35 cellular contexts compared by ENCODE assay signal in genomic region chr13:108594153-108594552, GRCh38. TPM values are rescaled to one million over a fixed set of nuclear protein-coding genes. Genes with fewer than 3 reads are reported as not detected.
"Had no signal": no experiment of that assay in that cellular context is flagged by ENCODE, and none has a peak within 500 bp of the region (broad histone marks: within the 10 kb centered on the region; RNA-seq: fewer than 3 reads in every experiment).

No MANE protein-coding gene starts in this region.

- H3K27me3 ChIP-seq: adrenal gland, body of pancreas, sigmoid colon, thyroid gland, upper lobe of right lung had no signal

- H2AFZ ChIP-seq: parathyroid adenoma had no signal

- H3K4me1 Mint-ChIP-seq: activated CD4-positive, alpha-beta T cell treated with anti-CD3 and anti-CD28 coated beads, Interleukin-2, amount 10 ng/mL, durations not matched to agents 24 days and 14 days; activated naive CD8-positive, alpha-beta T cell treated with anti-CD3 and anti-CD28 coated beads for 36 hours; memory B cell; naive thymus-derived CD8-positive, alpha-beta T cell; stimulated activated effector memory CD8-positive, alpha-beta T cell treated with anti-CD3 and anti-CD28 coated beads, Interleukin-12 subunit alpha, Interleukin-12 subunit beta, amount 100 ng/mL, for 72 hours; stimulated activated naive CD8-positive, alpha-beta T cell treated with anti-CD3 and anti-CD28 coated beads, Interleukin-15, amount 100 ng/mL, for 72 hours had no signal

- H3K9me3 Mint-ChIP-seq: activated CD4-positive, alpha-beta T cell treated with anti-CD3 and anti-CD28 coated beads, Interleukin-2, amount 10 ng/mL, durations not matched to agents 24 days and 14 days; activated naive CD4-positive, alpha-beta T cell treated with anti-CD3 and anti-CD28 coated beads for 36 hours; activated naive CD8-positive, alpha-beta T cell treated with anti-CD3 and anti-CD28 coated beads for 36 hours; activated T-helper 1 cell treated with anti-CD3 and anti-CD28 coated beads, Interleukin-12 subunit alpha, Interleukin-12 subunit beta, Interleukin-2, Interleukin-4 antibody, amounts not matched to agents 30 ng/mL and 10 ng/mL and 1 ng/mL, durations not matched to agents 14 hours and 24 hours and 36 hours; naive thymus-derived CD8-positive, alpha-beta T cell; neural crest cell; stimulated activated naive CD8-positive, alpha-beta T cell treated with anti-CD3 and anti-CD28 coated beads, Interleukin-15, amount 100 ng/mL, for 72 hours had no signal

- H3K36me3 ChIP-seq: adrenal gland, gastroesophageal sphincter, sigmoid colon, thyroid gland, upper lobe of right lung had no signal

- DNase-seq: activated CD4-positive, alpha-beta memory T cell treated with anti-CD3 and anti-CD28 coated beads for 36 hours; activated CD4-positive, alpha-beta T cell treated with anti-CD3 and anti-CD28 coated beads, Interleukin-2, amount 10 ng/mL, durations not matched to agents 24 days and 14 days; activated CD4-positive, CD25-positive, alpha-beta regulatory T cell treated with anti-CD3 and anti-CD28 coated beads, Interleukin-2, amount 50 U/mL, for 72 hours; activated CD8-positive, alpha-beta memory T cell treated with anti-CD3 and anti-CD28 coated beads, Interleukin-2, amount 50 U/mL, for 4 hours; activated effector memory CD4-positive, alpha-beta T cell treated with anti-CD3 and anti-CD28 coated beads, Interleukin-2, amount 50 U/mL, for 16 hours; activated naive CD4-positive, alpha-beta T cell treated with anti-CD3 and anti-CD28 coated beads for 36 hours; activated naive CD8-positive, alpha-beta T cell treated with anti-CD3 and anti-CD28 coated beads for 36 hours; activated T-cell treated with anti-CD3 and anti-CD28 coated beads, Interleukin-2, amount 50 U/mL, for 1 hour; adrenal gland; aorta; body of pancreas; dorsolateral prefrontal cortex; effector memory CD4-positive, alpha-beta T cell; erythroblast; head of caudate nucleus; hippocampal formation; left cardiac atrium; naive thymus-derived CD8-positive, alpha-beta T cell; occipital lobe; psoas muscle; sigmoid colon; small intestine; stimulated activated CD4-positive, alpha-beta T cell treated with anti-CD3 and anti-CD28 coated beads, Interleukin-4, amount 100 ng/mL, for 24 hours; stimulated activated naive CD8-positive, alpha-beta T cell treated with anti-CD3 and anti-CD28 coated beads, Interleukin-15, amount 100 ng/mL, for 72 hours; thyroid gland; upper lobe of right lung had no signal

- H3K27me3 Mint-ChIP-seq: activated CD4-positive, alpha-beta T cell treated with anti-CD3 and anti-CD28 coated beads, Interleukin-2, amount 10 ng/mL, durations not matched to agents 24 days and 14 days had no signal

- H3K79me2 ChIP-seq: parathyroid adenoma had no signal

- H3K36me3 Mint-ChIP-seq: activated CD4-positive, alpha-beta memory T cell treated with anti-CD3 and anti-CD28 coated beads for 36 hours; activated naive CD8-positive, alpha-beta T cell treated with anti-CD3 and anti-CD28 coated beads for 36 hours; memory B cell; naive thymus-derived CD8-positive, alpha-beta T cell; stimulated activated effector memory CD8-positive, alpha-beta T cell treated with anti-CD3 and anti-CD28 coated beads, Interleukin-12 subunit alpha, Interleukin-12 subunit beta, amount 100 ng/mL, for 72 hours had no signal

- H3K4me3 Mint-ChIP-seq: activated CD4-positive, alpha-beta memory T cell treated with anti-CD3 and anti-CD28 coated beads for 36 hours; activated CD4-positive, alpha-beta T cell treated with anti-CD3 and anti-CD28 coated beads, Interleukin-2, amount 10 ng/mL, durations not matched to agents 24 days and 14 days; activated naive CD4-positive, alpha-beta T cell treated with anti-CD3 and anti-CD28 coated beads for 36 hours; activated naive CD8-positive, alpha-beta T cell treated with anti-CD3 and anti-CD28 coated beads for 36 hours; activated T-helper 1 cell treated with anti-CD3 and anti-CD28 coated beads, Interleukin-12 subunit alpha, Interleukin-12 subunit beta, Interleukin-2, Interleukin-4 antibody, amounts not matched to agents 30 ng/mL and 10 ng/mL and 1 ng/mL, durations not matched to agents 14 hours and 24 hours and 36 hours; memory B cell; naive thymus-derived CD8-positive, alpha-beta T cell; neural crest cell; stimulated activated effector memory CD8-positive, alpha-beta T cell treated with anti-CD3 and anti-CD28 coated beads, Interleukin-12 subunit alpha, Interleukin-12 subunit beta, amount 100 ng/mL, for 72 hours; stimulated activated naive CD8-positive, alpha-beta T cell treated with anti-CD3 and anti-CD28 coated beads, Interleukin-15, amount 100 ng/mL, for 72 hours had no signal

- H3K4me1 ChIP-seq: adrenal gland, body of pancreas, parathyroid adenoma, psoas muscle, thyroid gland, upper lobe of right lung had no signal

- H3K9me3 ChIP-seq: adrenal gland, body of pancreas, gastroesophageal sphincter, psoas muscle, sigmoid colon, thyroid gland, upper lobe of right lung had no signal

- ATAC-seq: body of pancreas; gastroesophageal sphincter; left cardiac atrium; naive thymus-derived CD8-positive, alpha-beta T cell; psoas muscle; stimulated activated effector memory CD8-positive, alpha-beta T cell treated with anti-CD3 and anti-CD28 coated beads, Interleukin-12 subunit alpha, Interleukin-12 subunit beta, amount 100 ng/mL, for 72 hours; stimulated activated naive CD8-positive, alpha-beta T cell treated with anti-CD3 and anti-CD28 coated beads, Interleukin-15, amount 100 ng/mL, for 72 hours; upper lobe of right lung had no signal

- H3K27ac ChIP-seq: adrenal gland, body of pancreas, coronary artery, dorsolateral prefrontal cortex, gastroesophageal sphincter, parathyroid adenoma, psoas muscle, sigmoid colon, thyroid gland, upper lobe of right lung, VCaP had no signal

- H3K27ac Mint-ChIP-seq: activated CD4-positive, alpha-beta memory T cell treated with anti-CD3 and anti-CD28 coated beads for 36 hours; activated CD4-positive, alpha-beta T cell treated with anti-CD3 and anti-CD28 coated beads, Interleukin-2, amount 10 ng/mL, durations not matched to agents 24 days and 14 days; activated naive CD4-positive, alpha-beta T cell treated with anti-CD3 and anti-CD28 coated beads for 36 hours; activated naive CD8-positive, alpha-beta T cell treated with anti-CD3 and anti-CD28 coated beads for 36 hours; activated T-helper 1 cell treated with anti-CD3 and anti-CD28 coated beads, Interleukin-12 subunit alpha, Interleukin-12 subunit beta, Interleukin-2, Interleukin-4 antibody, amounts not matched to agents 30 ng/mL and 10 ng/mL and 1 ng/mL, durations not matched to agents 14 hours and 24 hours and 36 hours; memory B cell; naive thymus-derived CD8-positive, alpha-beta T cell; stimulated activated effector memory CD8-positive, alpha-beta T cell treated with anti-CD3 and anti-CD28 coated beads, Interleukin-12 subunit alpha, Interleukin-12 subunit beta, amount 100 ng/mL, for 72 hours had no signal

- H3K4me3 ChIP-seq: adrenal gland, body of pancreas, coronary artery, dorsolateral prefrontal cortex, gastroesophageal sphincter, psoas muscle, sigmoid colon, thyroid gland, upper lobe of right lung had no signal

- H3K9ac ChIP-seq: parathyroid adenoma had no signal

RNA-seq across cellular contexts. Expression of gene MYO16, which starts 35.3 kb away (rescaled TPM):
- total RNA-seq: activated CD4-positive, alpha-beta T cell treated with anti-CD3 and anti-CD28 coated beads, Interleukin-2, amount 10 ng/mL, durations not matched to agents 24 days and 14 days; activated CD8-positive, alpha-beta memory T cell treated with anti-CD3 and anti-CD28 coated beads for 36 hours; activated naive CD4-positive, alpha-beta T cell treated with anti-CD3 and anti-CD28 coated beads for 36 hours; activated naive CD8-positive, alpha-beta T cell treated with anti-CD3 and anti-CD28 coated beads for 36 hours; activated T-helper 1 cell treated with anti-CD3 and anti-CD28 coated beads, Interleukin-12 subunit alpha, Interleukin-12 subunit beta, Interleukin-2, Interleukin-4 antibody, amounts not matched to agents 30 ng/mL and 10 ng/mL and 1 ng/mL, durations not matched to agents 14 hours and 24 hours and 36 hours; naive thymus-derived CD8-positive, alpha-beta T cell had no signal
- polyA plus RNA-seq: aorta; naive thymus-derived CD8-positive, alpha-beta T cell had no signal
